9 cellular contexts compared by ENCODE assay signal in the genomic region with DNA sequence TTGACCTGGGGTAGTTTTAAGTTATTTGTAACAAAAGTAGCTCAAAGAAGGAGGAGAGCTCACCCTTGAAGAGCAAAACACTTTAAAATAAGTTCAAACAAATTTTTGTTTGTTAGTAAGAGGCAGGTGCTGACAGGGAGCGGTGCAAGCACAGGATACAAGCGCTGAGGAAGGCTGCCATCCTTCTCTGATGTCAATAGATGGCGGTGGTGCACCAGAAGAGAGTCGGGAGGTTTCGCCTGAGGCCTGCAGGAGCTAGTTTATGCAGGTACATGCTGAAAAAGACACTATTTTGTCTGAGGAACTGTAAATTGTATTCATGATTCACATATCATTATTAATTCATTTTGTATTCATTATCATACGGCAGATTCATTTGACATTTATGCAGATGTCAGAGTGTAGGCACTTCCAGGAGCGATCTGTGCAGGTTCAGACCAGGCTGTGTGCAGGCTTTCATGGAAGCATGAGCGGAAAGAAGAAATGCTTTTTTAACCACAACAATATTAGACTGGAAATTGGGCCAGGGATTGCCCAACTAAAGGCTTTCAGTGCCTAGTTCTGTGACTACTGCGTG.
A peak's percentile ranks its signal among the peaks of the same experiment; 100 is the strongest.
DNase-seq lines count a peak whose midpoint lies in the region; ATAC-seq and TF ChIP-seq lines count a peak whose summit lies in the region.
"Had no signal": no experiment of that assay in that cellular context is flagged by ENCODE, and none has a peak within 500 bp of the region (broad histone marks: within the 10 kb centered on the region; RNA-seq: fewer than 3 reads in every experiment).

No MANE protein-coding gene starts in this region.

- no peak overlapping the region for H2BK15ac ChIP-seq in IMR-90 (ENCODE audit: low read depth, low read length)

- H3K18ac ChIP-seq in IMR-90 (ENCODE audit: low read depth, low read length): no peak overlapping the region

- no peak overlapping the region for H2BK20ac ChIP-seq in IMR-90 (ENCODE audit: low read depth, low read length)

- H3K23ac ChIP-seq in IMR-90 (ENCODE audit: low read depth, low read length): no peak overlapping the region

- DNase-seq in NCI-H1105 treated with DMSO at 0.1 percent for 48 hours (lab: John Stamatoyannopoulos, UW) (peak; percentile 41), NCI-H1105 (lab: John Stamatoyannopoulos, UW) (no peak), IMR-90 (peak; percentile 42), colonic mucosa (peak; percentile 27), lung microvascular endothelial cell (ENCODE audit: low read depth in 2 of 2) (peak; percentile 1 to 52)
- DNase-seq in effector memory CD4-positive, alpha-beta T cell: no peak
- DNase-seq: activated naive CD8-positive, alpha-beta T cell treated with anti-CD3 and anti-CD28 coated beads, Interleukin-2, amount 10 ng/mL, durations not matched to agents 7 days and 5 days had no signal

- BruUV-seq in IMR-90 (replicated peaks; lab: Mats Ljungman, UMichigan): no TSS peak

- ATAC-seq in GM21723 (IDR thresholded peaks at IDR 0.05; ENCODE audit: unreplicated experiment): peak; percentile 89
- ATAC-seq in IMR-90 (ENCODE audit: low read depth): peak; percentile 84

- H3K4me3 ChIP-seq in IMR-90 (ENCODE audit: insufficient read depth, low read depth, low read length) (no peak overlapping the region), OCI-LY3 (ENCODE audit: low read length) (no peak overlapping the region), colonic mucosa (no peak overlapping the region)
- H3K4me3 ChIP-seq in effector memory CD4-positive, alpha-beta T cell (ENCODE audit: insufficient read depth, low read depth, low read length, poor library complexity, severe bottlenecking): no peak overlapping the region

- intact Hi-C loops in IMR-90 (cut with micrococcal nuclease) (no loop called here), colonic mucosa (cut with DNase I) (no loop called here)

- no peak overlapping the region for H3K14ac ChIP-seq in IMR-90 (replicated peaks; ENCODE audit: low read depth, low read length)

- TF ChIP-seq POLR2A in IMR-90 (IDR thresholded peaks at IDR 0.05; ENCODE audit: low read depth, low read length): no peak

- H2AK5ac ChIP-seq in IMR-90 (ENCODE audit: low read depth, low read length): no peak overlapping the region

- H3K9ac ChIP-seq in IMR-90 (ENCODE audit: low read depth, low read length): no peak overlapping the region
- H3K9ac ChIP-seq in OCI-LY3 (ENCODE audit: low read length): no peak overlapping the region
- H3K9ac ChIP-seq in colonic mucosa (ENCODE audit: low read depth in 2 of 2, low read length in 2 of 2): no peak overlapping the region

- CTCF ChIA-PET in IMR-90 (lab: Yijun Ruan, JAX): interaction anchor here (0.6 to 1.5 kb wide), 8 partner anchors 8 to 1968 kb away, joined by 3 to 5 read pairs (median 4); no protein-coding TSS in a partner anchor

- in situ Hi-C loops in IMR-90 (cut with MboI; ENCODE audit: low sequenced_read_pairs): no loop called here

- peak; percentile 79 for TF ChIP-seq RAD21 in IMR-90 (IDR thresholded peaks at IDR 0.05; ENCODE audit: low read length)

- H3K27me3 ChIP-seq in IMR-90 (ENCODE audit: control insufficient read depth, insufficient read depth, low read length) (no peaks in the 10 kb centered on the region), OCI-LY3 (ENCODE audit: low read depth, low read length) (peaks cover 18% of the 10 kb centered on the region), colonic mucosa (no peaks in the 10 kb centered on the region)
- H3K27me3 ChIP-seq in effector memory CD4-positive, alpha-beta T cell (replicated peaks; ENCODE audit: control insufficient read depth, insufficient read depth, low read length, poor library complexity, severe bottlenecking): no peaks in the 10 kb centered on the region

- H2BK5ac ChIP-seq in IMR-90 (ENCODE audit: low read depth, low read length, poor library complexity, severe bottlenecking): no peak overlapping the region

- no peak overlapping the region for H2AFZ ChIP-seq in IMR-90 (replicated peaks; ENCODE audit: low read length, poor library complexity)
- no peak overlapping the region for H2AFZ ChIP-seq in OCI-LY3 (ENCODE audit: low read depth, low read length)

- no peak overlapping the region for H3K4ac ChIP-seq in IMR-90 (ENCODE audit: low read depth, low read length)

- H4K91ac ChIP-seq in IMR-90 (ENCODE audit: insufficient read depth, low read depth, low read length): no peak overlapping the region

- no peaks in the 10 kb centered on the region for H3K4me1 ChIP-seq in IMR-90 (ENCODE audit: control insufficient read depth, insufficient read depth, low read length)
- no peaks in the 10 kb centered on the region for H3K4me1 ChIP-seq in OCI-LY3 (ENCODE audit: low read length)
- H3K4me1 ChIP-seq in colonic mucosa: no peaks in the 10 kb centered on the region
- no peaks in the 10 kb centered on the region for H3K4me1 ChIP-seq in effector memory CD4-positive, alpha-beta T cell (ENCODE audit: control insufficient read depth, insufficient read depth, low read length, poor library complexity, severe bottlenecking)

- H4K20me1 ChIP-seq in IMR-90 (ENCODE audit: insufficient read depth, low read length) (no peaks in the 10 kb centered on the region), OCI-LY3 (ENCODE audit: insufficient read depth, low read length) (no peaks in the 10 kb centered on the region)

- no peak overlapping the region for H4K5ac ChIP-seq in IMR-90 (ENCODE audit: low read depth, low read length)

- no peak overlapping the region for H2AK9ac ChIP-seq in IMR-90 (replicated peaks; ENCODE audit: low read depth, low read length, poor library complexity)

- dilution Hi-C loops in IMR-90 (cut with HindIII; ENCODE audit: low sequenced_read_pairs, unreplicated experiment): no loop called here

- no peaks in the 10 kb centered on the region for H3K79me1 ChIP-seq in IMR-90 (ENCODE audit: low read depth in 1 of 2, low read length in 2 of 2)

- no peaks in the 10 kb centered on the region for H3K79me2 ChIP-seq in OCI-LY3 (ENCODE audit: low read length)

- H4K8ac ChIP-seq in IMR-90 (ENCODE audit: low read depth in 2 of 2, low read length in 2 of 2): no peak overlapping the region

- H3K27ac ChIP-seq in IMR-90 (ENCODE audit: insufficient read depth, low read length) (no peak overlapping the region), OCI-LY3 (ENCODE audit: low read length) (no peak overlapping the region), colonic mucosa (no peak overlapping the region)
- no peak overlapping the region for H3K27ac ChIP-seq in effector memory CD4-positive, alpha-beta T cell (ENCODE audit: insufficient read depth, low read length, poor library complexity, severe bottlenecking)

- H3K56ac ChIP-seq in IMR-90 (ENCODE audit: extremely low read depth, insufficient read depth, low read length): no peak overlapping the region

- H3K9me1 ChIP-seq in IMR-90 (ENCODE audit: insufficient read depth, low read length): no peaks in the 10 kb centered on the region

- H3K9me3 ChIP-seq in IMR-90 (ENCODE audit: control insufficient read depth, insufficient read depth, low read length): no peaks in the 10 kb centered on the region
- H3K9me3 ChIP-seq in OCI-LY3 (ENCODE audit: insufficient read depth, low read length): no peaks in the 10 kb centered on the region
- H3K9me3 ChIP-seq in colonic mucosa: no peaks in the 10 kb centered on the region
- H3K9me3 ChIP-seq in effector memory CD4-positive, alpha-beta T cell (ENCODE audit: control insufficient read depth, low read length): no peaks in the 10 kb centered on the region

- H3K4me2 ChIP-seq in IMR-90 (ENCODE audit: low read depth, low read length) (no peak overlapping the region), OCI-LY3 (ENCODE audit: low read length) (no peak overlapping the region)

- POLR2A ChIA-PET in IMR-90 (lab: Charles Lee; ENCODE audit: unreplicated experiment): no interaction called here

- H3K36me3 ChIP-seq in IMR-90 (ENCODE audit: control insufficient read depth, insufficient read depth, low read length): no peaks in the 10 kb centered on the region
- H3K36me3 ChIP-seq in OCI-LY3 (replicated peaks; ENCODE audit: low read depth, low read length): no peaks in the 10 kb centered on the region
- H3K36me3 ChIP-seq in colonic mucosa: no peaks in the 10 kb centered on the region
- no peaks in the 10 kb centered on the region for H3K36me3 ChIP-seq in effector memory CD4-positive, alpha-beta T cell (ENCODE audit: control insufficient read depth, insufficient read depth, low read length)

- no peak overlapping the region for H2BK120ac ChIP-seq in IMR-90 (ENCODE audit: low read depth, low read length)

- peak; percentile 62 for TF ChIP-seq CTCF in IMR-90 (conservative IDR thresholded peaks at IDR 0.05; ENCODE audit: low read depth, low read length)
- peak; percentile 83 for TF ChIP-seq CTCF in OCI-LY3 (IDR thresholded peaks at IDR 0.05; ENCODE audit: low read depth, low read length)
- peak; percentile 66 for TF ChIP-seq CTCF in colonic mucosa (IDR thresholded peaks at IDR 0.05)

- 100% methylated on average over 2 of the region's 9 CpGs; no CpG with 5 or more reads in 1 of the 2 experiments for WGBS in IMR-90 (ENCODE audit: extremely low coverage in 2 of 2, insufficient read length in 1 of 2), 2 experiments

TF ChIP-seq in IMR-90, 13 proteins besides CTCF, POLR2A, EP300 and RAD21:
- TF ChIP-seq NFE2L2 (IDR thresholded peaks at IDR 0.05; ENCODE audit: low read depth, low read length) (no peak), SMC3 (IDR thresholded peaks at IDR 0.05; ENCODE audit: low read depth, low read length) (peak; percentile 35)

Comparison
In these comparisons a context has a peak if more than half of its experiments do, and no peak if none do; other contexts are left out.
1. DNase-seq: peak in NCI-H1105 treated with DMSO at 0.1 percent for 48 hours (single experiment), IMR-90 (single experiment), colonic mucosa (single experiment) and lung microvascular endothelial cell (2 of 2); none in NCI-H1105 (single experiment) and effector memory CD4-positive, alpha-beta T cell (0 of 3).
2. Peak in every context shown above with its lines, with median percentiles within 50 percentile points of each other: CTCF ChIP-seq.